In genomic region chr9:109875495-109875894, GRCh38 we compare ENCODE assay signal across 23 cellular contexts.
DNase-seq lines count a peak whose midpoint lies in the region; TF ChIP-seq lines count a peak whose summit lies in the region.
"Had no signal": no experiment of that assay in that cellular context is flagged by ENCODE, and none has a peak within 500 bp of the region (broad histone marks: within the 10 kb centered on the region; RNA-seq: fewer than 3 reads in every experiment).

No MANE protein-coding gene starts in this region.

- peaks cover 3% of the 10 kb centered on the region for H3K4me1 Mint-ChIP-seq in endodermal cell
- H3K4me1 Mint-ChIP-seq: CD8-positive, alpha-beta memory T cell had no signal

- H3K9ac ChIP-seq in NT2/D1 (ENCODE audit: insufficient read length, low read depth), result no peak overlapping the region
- no peak overlapping the region for H3K9ac ChIP-seq in endodermal cell (ENCODE audit: extremely low read depth, low read length, poor library complexity, severe bottlenecking)
- H3K9ac ChIP-seq: BLaER1 had no signal

- H3K4me1 ChIP-seq in NT2/D1 (ENCODE audit: insufficient read depth, insufficient read length), result no peaks in the 10 kb centered on the region
- no peaks in the 10 kb centered on the region for H3K4me1 ChIP-seq in endodermal cell (ENCODE audit: control insufficient read depth, insufficient read depth, low read length)
- H3K4me1 ChIP-seq: BE2C, BLaER1 had no signal

- H3K9me3 ChIP-seq in NT2/D1 (ENCODE audit: insufficient read depth, low read length), result peaks cover 8% of the 10 kb centered on the region; the same call in 1 of the 2 replicates
- no peaks in the 10 kb centered on the region for H3K9me3 ChIP-seq in endodermal cell (ENCODE audit: control insufficient read depth, low read length)
- H3K9me3 ChIP-seq: BE2C, BLaER1 had no signal

- DNase-seq in NT2/D1 (ENCODE audit: low read depth, low spot score), result peak; percentile 49
- peak; percentile 52 for DNase-seq in endodermal cell
- peak; percentile 12 for DNase-seq in iPS DF 19.7 (ENCODE audit: low read depth, low spot score)
- no peak for DNase-seq in activated naive CD4-positive, alpha-beta T cell treated with anti-CD3 and anti-CD28 coated beads, Interleukin-2, amount 50 U/mL, for 16 hours
- DNase-seq in NCI-H1417 (lab: John Stamatoyannopoulos, UW), result no peak
- DNase-seq in GM20000 (ENCODE audit: low spot score), result no peak
- DNase-seq: 8988T; ACHN; BE2C; C1 segment of cervical spinal cord; CD4-positive, alpha-beta memory T cell; CD4-positive, CD25-positive, alpha-beta regulatory T cell; CD8-positive, alpha-beta memory T cell; COR-L47; DMS 273 treated with DMSO at 0.1 percent for 48 hours; DMS153; DMS53; DMS79; DND-41; EL; GF-D8 had no signal

- H3K9me3 Mint-ChIP-seq in endodermal cell, result no peaks in the 10 kb centered on the region
- H3K9me3 Mint-ChIP-seq: CD14-positive monocyte; CD4-positive, CD25-positive, alpha-beta regulatory T cell had no signal

- no peak overlapping the region for H3K4me3 ChIP-seq in NT2/D1 (ENCODE audit: insufficient read length, low read depth)
- H3K4me3 ChIP-seq in endodermal cell (ENCODE audit: low read length), result no peak overlapping the region
- H3K4me3 ChIP-seq: BLaER1 had no signal

- H3K27ac Mint-ChIP-seq in endodermal cell, result no peak overlapping the region
- H3K27ac Mint-ChIP-seq: CD14-positive monocyte; CD8-positive, alpha-beta memory T cell had no signal

- TF ChIP-seq CTCF in endodermal cell (conservative IDR thresholded peaks at IDR 0.05), result no peak
- TF ChIP-seq CTCF in GM20000 (IDR thresholded peaks at IDR 0.05; ENCODE audit: extremely low read depth, missing control alignments), result no peak

- H3K27me3 ChIP-seq in NT2/D1 (ENCODE audit: insufficient read depth, insufficient read length) (no peaks in the 10 kb centered on the region), endodermal cell (ENCODE audit: control insufficient read depth, insufficient read depth, low read length, poor library complexity, severe bottlenecking) (no peaks in the 10 kb centered on the region)
- H3K27me3 ChIP-seq: BE2C, BLaER1 had no signal

- H3K27me3 Mint-ChIP-seq in endodermal cell (ENCODE audit: insufficient read depth), result peaks cover 4% of the 10 kb centered on the region

- no peak overlapping the region for H3K4me3 Mint-ChIP-seq in endodermal cell
- H3K4me3 Mint-ChIP-seq: CD14-positive monocyte; CD4-positive, alpha-beta memory T cell; CD4-positive, CD25-positive, alpha-beta regulatory T cell; CD8-positive, alpha-beta memory T cell had no signal

- H3K36me3 Mint-ChIP-seq in endodermal cell (ENCODE audit: low read depth), result no peaks in the 10 kb centered on the region
- H3K36me3 Mint-ChIP-seq: CD14-positive monocyte; CD4-positive, alpha-beta memory T cell; CD4-positive, CD25-positive, alpha-beta regulatory T cell; CD8-positive, alpha-beta memory T cell had no signal

- peaks cover 6% of the 10 kb centered on the region for H3K36me3 ChIP-seq in NT2/D1 (ENCODE audit: insufficient read depth, insufficient read length, low read length)
- H3K36me3 ChIP-seq in endodermal cell (ENCODE audit: control insufficient read depth, insufficient read depth, low read length), result no peaks in the 10 kb centered on the region
- H3K36me3 ChIP-seq: BE2C, BLaER1 had no signal

- H3K27ac ChIP-seq in endodermal cell (ENCODE audit: low read depth, low read length), result no peak overlapping the region
- H3K27ac ChIP-seq: BLaER1 had no signal

- 75 to 91% methylated on average over 3 of the region's 3 CpGs for WGBS in endodermal cell (ENCODE audit: insufficient coverage in 1 of 2, insufficient read length in 1 of 2), 2 experiments

Comparison
In these comparisons a context has a peak if more than half of its experiments do, and no peak if none do; other contexts are left out.
1. DNase-seq: peak in NT2/D1 (single experiment), endodermal cell (single experiment) and iPS DF 19.7 (single experiment); none in activated naive CD4-positive, alpha-beta T cell treated with anti-CD3 and anti-CD28 coated beads, Interleukin-2, amount 50 U/mL, for 16 hours (single experiment), NCI-H1417 (0 of 3) and GM20000 (single experiment).